In genomic region chr16:88593489-88593888, GRCh38 we compare ENCODE assay signal across 25 cellular contexts. TPM values are rescaled to one million over a fixed set of nuclear protein-coding genes. Genes with fewer than 3 reads are reported as not detected.
DNase-seq lines count a peak whose midpoint lies in the region; ATAC-seq lines count a peak whose summit lies in the region.
"Had no signal": no experiment of that assay in that cellular context is flagged by ENCODE, and none has a peak within 500 bp of the region (broad histone marks: within the 10 kb centered on the region; RNA-seq: fewer than 3 reads in every experiment).

No MANE protein-coding gene starts in this region.

- H3K4me3 Mint-ChIP-seq in activated T-cell treated with anti-CD3 and anti-CD28 coated beads, Interleukin-2, amount 50 U/mL, for 72 hours: no peak overlapping the region
- H3K4me3 Mint-ChIP-seq: activated B cell treated with CpG ODN at 0.5 μM for 24 hours; activated CD4-positive, alpha-beta memory T cell treated with anti-CD3 and anti-CD28 coated beads, Interleukin-2, amount 10 ng/mL, durations not matched to agents 7 days and 5 days; activated naive CD8-positive, alpha-beta T cell; T-helper 1 cell treated with Interleukin-12 subunit alpha and Interleukin-12 subunit beta and Interleukin-4 antibody, amounts not matched to agents 30 μg/mL and 1 μg/mL, for 36 hours; type B pancreatic cell had no signal

- DNase-seq in activated T-cell treated with anti-CD3 and anti-CD28 coated beads, Interleukin-2, amount 50 U/mL, for 72 hours: no peak
- DNase-seq in activated T-cell treated with anti-CD3 and anti-CD28 coated beads, Interleukin-2, amount 50 U/mL, for 1 hour: no peak
- DNase-seq in hypothalamus (lab: John Stamatoyannopoulos, UW) (peak in 38 of 51 donors; percentile 4 to 77 (median 50)), middle frontal gyrus (ENCODE audit: extremely low spot score, low spot score) (no peak)
- DNase-seq: activated B cell treated with CpG ODN at 0.5 μM for 24 hours; activated CD4-positive, alpha-beta memory T cell treated with anti-CD3 and anti-CD28 coated beads, Interleukin-2, amount 10 ng/mL, durations not matched to agents 7 days and 5 days; activated T-cell treated with anti-CD3 and anti-CD28 coated beads, Interleukin-2, amount 50 U/mL, for 48 hours; dermis blood vessel endothelial cell; gastrocnemius medialis; MM.1S; NCI-H146; NCI-H2171; NCI-H526; OCI-M1; stimulated activated CD4-positive, alpha-beta T cell treated with anti-CD3 and anti-CD28 coated beads, Interleukin-1b, Interleukin-23, amount 100 ng/mL, for 48 hours; stimulated activated naive CD8-positive, alpha-beta T cell treated with anti-CD3 and anti-CD28 coated beads, Interleukin-15, Interleukin-2, amounts not matched to agents 100 U/mL and 50 U/mL, for 24 hours had no signal

- peaks cover 40% of the 10 kb centered on the region for H3K4me1 Mint-ChIP-seq in activated T-cell treated with anti-CD3 and anti-CD28 coated beads, Interleukin-2, amount 50 U/mL, for 72 hours (ENCODE audit: low read depth)

- H3K27ac Mint-ChIP-seq in activated T-cell treated with anti-CD3 and anti-CD28 coated beads, Interleukin-2, amount 50 U/mL, for 72 hours: peak overlapping the region; percentile 48
- H3K27ac Mint-ChIP-seq: activated B cell treated with CpG ODN at 0.5 μM for 24 hours; activated CD4-positive, alpha-beta memory T cell treated with anti-CD3 and anti-CD28 coated beads, Interleukin-2, amount 10 ng/mL, durations not matched to agents 7 days and 5 days; activated naive CD8-positive, alpha-beta T cell; T-helper 1 cell treated with Interleukin-12 subunit alpha and Interleukin-12 subunit beta and Interleukin-4 antibody, amounts not matched to agents 30 μg/mL and 1 μg/mL, for 36 hours had no signal

- no peak for ATAC-seq in activated T-cell treated with anti-CD3 and anti-CD28 coated beads, Interleukin-2, amount 50 U/mL, for 72 hours (replicated peaks in 1 of 2)
- ATAC-seq in GM21515 (IDR thresholded peaks at IDR 0.05; ENCODE audit: unreplicated experiment) (no peak), HG03095 (IDR thresholded peaks at IDR 0.05; ENCODE audit: unreplicated experiment) (no peak)
- ATAC-seq: gastrocnemius medialis; stimulated activated naive CD8-positive, alpha-beta T cell treated with anti-CD3 and anti-CD28 coated beads, Interleukin-15, Interleukin-2, amounts not matched to agents 100 U/mL and 50 U/mL, for 24 hours had no signal

- H3K36me3 Mint-ChIP-seq in activated T-cell treated with anti-CD3 and anti-CD28 coated beads, Interleukin-2, amount 50 U/mL, for 72 hours (ENCODE audit: insufficient read depth in 2 of 2): peaks cover 10 to 33% of the 10 kb centered on the region in 2 donors

- no peaks in the 10 kb centered on the region for H3K9me3 Mint-ChIP-seq in activated T-cell treated with anti-CD3 and anti-CD28 coated beads, Interleukin-2, amount 50 U/mL, for 72 hours
- H3K9me3 Mint-ChIP-seq: activated B cell treated with CpG ODN at 0.5 μM for 24 hours; activated CD4-positive, alpha-beta memory T cell treated with anti-CD3 and anti-CD28 coated beads, Interleukin-2, amount 10 ng/mL, durations not matched to agents 7 days and 5 days; T-helper 1 cell treated with Interleukin-12 subunit alpha and Interleukin-12 subunit beta and Interleukin-4 antibody, amounts not matched to agents 30 μg/mL and 1 μg/mL, for 36 hours; type B pancreatic cell had no signal

- H3K27ac ChIP-seq in cingulate gyrus (ENCODE audit: low read depth, low read length) (peak overlapping the region; percentile 65), temporal lobe (ENCODE audit: low read depth, low read length) (peak overlapping the region; percentile 73)
- H3K27ac ChIP-seq: gastrocnemius medialis had no signal

- H3K27me3 Mint-ChIP-seq in activated T-cell treated with anti-CD3 and anti-CD28 coated beads, Interleukin-2, amount 50 U/mL, for 72 hours (ENCODE audit: low read depth): no peaks in the 10 kb centered on the region
- H3K27me3 Mint-ChIP-seq: activated B cell treated with CpG ODN at 0.5 μM for 24 hours; activated CD4-positive, alpha-beta memory T cell treated with anti-CD3 and anti-CD28 coated beads, Interleukin-2, amount 10 ng/mL, durations not matched to agents 7 days and 5 days; activated naive CD8-positive, alpha-beta T cell; type B pancreatic cell had no signal

RNA-seq across cellular contexts. Expression of gene ZC3H18, which starts 23.3 kb away (rescaled TPM):
- total RNA-seq in activated T-cell treated with anti-CD3 and anti-CD28 coated beads, Interleukin-2, amount 50 U/mL, for 72 hours: 10 to 100 TPM; 88.7 to 99.0 TPM
- 9.1 TPM for total RNA-seq in temporal lobe

RNA-seq across cellular contexts. Expression of gene IL17C, which starts 44.9 kb away (rescaled TPM):
- under 1 TPM in 1 of 2 donors, not detected in 1; 0.41 TPM for total RNA-seq in activated T-cell treated with anti-CD3 and anti-CD28 coated beads, Interleukin-2, amount 50 U/mL, for 72 hours
- total RNA-seq in temporal lobe: not detected
- total RNA-seq: dermis blood vessel endothelial cell, gastrocnemius medialis, H4, liver had no signal

RNA-seq across cellular contexts. Expression of gene CYBA, which starts 57.4 kb away (rescaled TPM):
- 100 to 1,000 TPM; 199 to 318 TPM for total RNA-seq in activated T-cell treated with anti-CD3 and anti-CD28 coated beads, Interleukin-2, amount 50 U/mL, for 72 hours
- 13.5 TPM for total RNA-seq in temporal lobe
- total RNA-seq: H4 had no signal

Comparison
In these comparisons a context has a peak if more than half of its experiments do, and no peak if none do; other contexts are left out.
1. DNase-seq: peak in hypothalamus (38 of 51); none in activated T-cell treated with anti-CD3 and anti-CD28 coated beads, Interleukin-2, amount 50 U/mL, for 72 hours (0 of 2), activated T-cell treated with anti-CD3 and anti-CD28 coated beads, Interleukin-2, amount 50 U/mL, for 1 hour (single experiment) and middle frontal gyrus (single experiment).
2. RNA of gene CYBA, which starts 57.4 kb away (total RNA-seq): 199 to 318 TPM in activated T-cell treated with anti-CD3 and anti-CD28 coated beads, Interleukin-2, amount 50 U/mL, for 72 hours; 13.5 TPM in temporal lobe (single experiment); every median in the first group is over 10 times any median in the second.